1 cellular context compared by ENCODE assay signal in the genomic region with DNA sequence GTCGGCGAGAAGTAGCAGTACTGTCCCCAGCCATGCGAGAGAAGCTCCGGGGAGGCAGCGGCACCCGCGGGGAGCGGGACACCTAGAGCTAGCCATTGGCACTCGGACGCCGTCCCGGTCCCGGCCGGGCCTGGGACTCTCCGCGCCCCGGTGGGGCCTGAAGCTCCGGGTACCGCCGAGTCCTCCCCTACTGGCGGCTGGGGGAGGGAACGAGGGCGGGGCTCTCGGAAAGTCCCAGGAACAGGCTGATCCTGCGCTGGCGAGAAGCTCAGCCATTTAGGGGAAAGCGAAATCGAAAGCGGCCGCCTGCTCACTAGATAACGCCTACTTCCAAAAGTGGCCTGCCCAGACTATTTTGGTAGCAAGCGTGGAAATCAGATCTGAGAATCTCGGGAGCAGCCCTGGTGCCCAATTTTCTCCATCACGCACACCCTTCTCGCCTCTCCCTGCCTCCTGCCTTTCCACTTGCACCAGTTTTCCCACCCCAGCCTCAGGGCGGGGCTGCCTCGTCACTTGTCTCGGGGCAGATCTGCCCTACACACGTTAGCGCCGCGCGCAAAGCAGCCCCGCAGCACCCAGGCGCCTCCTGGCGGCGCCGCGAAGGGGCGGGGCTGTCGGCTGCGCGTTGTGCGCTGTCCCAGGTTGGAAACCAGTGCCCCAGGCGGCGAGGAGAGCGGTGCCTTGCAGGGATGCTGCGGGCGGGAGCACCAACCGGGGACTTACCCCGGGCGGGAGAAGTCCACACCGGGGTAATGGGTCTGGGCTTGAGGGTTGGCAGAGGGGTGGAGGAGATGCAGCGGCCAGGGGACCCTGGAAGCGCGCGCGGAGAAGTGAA.
TF ChIP-seq lines count a peak whose summit lies in the region.

Gene PSMB9 (plus strand): TSS at position 652 of the 835 bp plus-strand sequence. CDS start 38 bp downstream, at position 690.
A gene with protein sequence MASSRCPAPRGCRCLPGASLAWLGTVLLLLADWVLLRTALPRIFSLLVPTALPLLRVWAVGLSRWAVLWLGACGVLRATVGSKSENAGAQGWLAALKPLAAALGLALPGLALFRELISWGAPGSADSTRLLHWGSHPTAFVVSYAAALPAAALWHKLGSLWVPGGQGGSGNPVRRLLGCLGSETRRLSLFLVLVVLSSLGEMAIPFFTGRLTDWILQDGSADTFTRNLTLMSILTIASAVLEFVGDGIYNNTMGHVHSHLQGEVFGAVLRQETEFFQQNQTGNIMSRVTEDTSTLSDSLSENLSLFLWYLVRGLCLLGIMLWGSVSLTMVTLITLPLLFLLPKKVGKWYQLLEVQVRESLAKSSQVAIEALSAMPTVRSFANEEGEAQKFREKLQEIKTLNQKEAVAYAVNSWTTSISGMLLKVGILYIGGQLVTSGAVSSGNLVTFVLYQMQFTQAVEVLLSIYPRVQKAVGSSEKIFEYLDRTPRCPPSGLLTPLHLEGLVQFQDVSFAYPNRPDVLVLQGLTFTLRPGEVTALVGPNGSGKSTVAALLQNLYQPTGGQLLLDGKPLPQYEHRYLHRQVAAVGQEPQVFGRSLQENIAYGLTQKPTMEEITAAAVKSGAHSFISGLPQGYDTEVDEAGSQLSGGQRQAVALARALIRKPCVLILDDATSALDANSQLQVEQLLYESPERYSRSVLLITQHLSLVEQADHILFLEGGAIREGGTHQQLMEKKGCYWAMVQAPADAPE (minus strand): TSS at position 164 of the 835 bp plus-strand sequence. CDS start 68 bp downstream, at position 96.

TF ChIP-seq in HepG2, 621 proteins besides CTCF, POLR2A, EP300 and RAD21 (continued from another document and continues in another):
- TF ChIP-seq, protein P1, sequence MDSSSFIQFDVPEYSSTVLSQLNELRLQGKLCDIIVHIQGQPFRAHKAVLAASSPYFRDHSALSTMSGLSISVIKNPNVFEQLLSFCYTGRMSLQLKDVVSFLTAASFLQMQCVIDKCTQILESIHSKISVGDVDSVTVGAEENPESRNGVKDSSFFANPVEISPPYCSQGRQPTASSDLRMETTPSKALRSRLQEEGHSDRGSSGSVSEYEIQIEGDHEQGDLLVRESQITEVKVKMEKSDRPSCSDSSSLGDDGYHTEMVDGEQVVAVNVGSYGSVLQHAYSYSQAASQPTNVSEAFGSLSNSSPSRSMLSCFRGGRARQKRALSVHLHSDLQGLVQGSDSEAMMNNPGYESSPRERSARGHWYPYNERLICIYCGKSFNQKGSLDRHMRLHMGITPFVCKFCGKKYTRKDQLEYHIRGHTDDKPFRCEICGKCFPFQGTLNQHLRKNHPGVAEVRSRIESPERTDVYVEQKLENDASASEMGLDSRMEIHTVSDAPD (CRISPR knock-in tag; IDR thresholded peaks at IDR 0.05): peak; percentile 80
- no peak; the same call in 1 of the 2 replicates for TF ChIP-seq ZNF318 (CRISPR knock-in tag; IDR thresholded peaks at IDR 0.05)
- TF ChIP-seq SYNCRIP (IDR thresholded peaks at IDR 0.05; ENCODE audit: insufficient read depth, low read depth, low read length): no peak
- TF ChIP-seq AHR (CRISPR knock-in tag; IDR thresholded peaks at IDR 0.05): no peak
- TF ChIP-seq, protein P2, sequence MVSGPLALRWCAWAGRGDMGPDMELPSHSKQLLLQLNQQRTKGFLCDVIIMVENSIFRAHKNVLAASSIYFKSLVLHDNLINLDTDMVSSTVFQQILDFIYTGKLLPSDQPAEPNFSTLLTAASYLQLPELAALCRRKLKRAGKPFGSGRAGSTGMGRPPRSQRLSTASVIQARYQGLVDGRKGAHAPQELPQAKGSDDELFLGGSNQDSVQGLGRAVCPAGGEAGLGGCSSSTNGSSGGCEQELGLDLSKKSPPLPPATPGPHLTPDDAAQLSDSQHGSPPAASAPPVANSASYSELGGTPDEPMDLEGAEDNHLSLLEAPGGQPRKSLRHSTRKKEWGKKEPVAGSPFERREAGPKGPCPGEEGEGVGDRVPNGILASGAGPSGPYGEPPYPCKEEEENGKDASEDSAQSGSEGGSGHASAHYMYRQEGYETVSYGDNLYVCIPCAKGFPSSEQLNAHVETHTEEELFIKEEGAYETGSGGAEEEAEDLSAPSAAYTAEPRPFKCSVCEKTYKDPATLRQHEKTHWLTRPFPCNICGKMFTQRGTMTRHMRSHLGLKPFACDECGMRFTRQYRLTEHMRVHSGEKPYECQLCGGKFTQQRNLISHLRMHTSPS (CRISPR knock-in tag; IDR thresholded peaks at IDR 0.05; ENCODE audit: low read depth): no peak; the same call in 1 of the 2 replicates
- peak; percentile 95 for TF ChIP-seq ZNF614 (CRISPR knock-in tag; IDR thresholded peaks at IDR 0.05; ENCODE audit: borderline replicate concordance)
- TF ChIP-seq HOXA9 (CRISPR knock-in tag; IDR thresholded peaks at IDR 0.05; ENCODE audit: borderline replicate concordance): 0 out of 2 replicates have a peak, but pooled peaks have one; percentile 11
- peak; percentile 62; the same call in 1 of the 2 replicates for TF ChIP-seq RXRA (CRISPR knock-in tag; IDR thresholded peaks at IDR 0.05)
- TF ChIP-seq ZNF674 (CRISPR knock-in tag; IDR thresholded peaks at IDR 0.05; ENCODE audit: low read depth): peak; percentile 78; the same call in 1 of the 2 replicates
- no peak for TF ChIP-seq PRMT3 (CRISPR knock-in tag; IDR thresholded peaks at IDR 0.05; ENCODE audit: borderline replicate concordance, low read depth)
- no peak; the same call in 1 of the 2 replicates for TF ChIP-seq ZFP41 (CRISPR knock-in tag; IDR thresholded peaks at IDR 0.05; ENCODE audit: borderline replicate concordance)
- TF ChIP-seq GZF1 (CRISPR knock-in tag; IDR thresholded peaks at IDR 0.05): no peak; the same call in 1 of the 2 replicates
- no peak; the same call in 1 of the 2 replicates for TF ChIP-seq ZNF773 (CRISPR knock-in tag; IDR thresholded peaks at IDR 0.05; ENCODE audit: borderline replicate concordance)
- TF ChIP-seq, protein P3, sequence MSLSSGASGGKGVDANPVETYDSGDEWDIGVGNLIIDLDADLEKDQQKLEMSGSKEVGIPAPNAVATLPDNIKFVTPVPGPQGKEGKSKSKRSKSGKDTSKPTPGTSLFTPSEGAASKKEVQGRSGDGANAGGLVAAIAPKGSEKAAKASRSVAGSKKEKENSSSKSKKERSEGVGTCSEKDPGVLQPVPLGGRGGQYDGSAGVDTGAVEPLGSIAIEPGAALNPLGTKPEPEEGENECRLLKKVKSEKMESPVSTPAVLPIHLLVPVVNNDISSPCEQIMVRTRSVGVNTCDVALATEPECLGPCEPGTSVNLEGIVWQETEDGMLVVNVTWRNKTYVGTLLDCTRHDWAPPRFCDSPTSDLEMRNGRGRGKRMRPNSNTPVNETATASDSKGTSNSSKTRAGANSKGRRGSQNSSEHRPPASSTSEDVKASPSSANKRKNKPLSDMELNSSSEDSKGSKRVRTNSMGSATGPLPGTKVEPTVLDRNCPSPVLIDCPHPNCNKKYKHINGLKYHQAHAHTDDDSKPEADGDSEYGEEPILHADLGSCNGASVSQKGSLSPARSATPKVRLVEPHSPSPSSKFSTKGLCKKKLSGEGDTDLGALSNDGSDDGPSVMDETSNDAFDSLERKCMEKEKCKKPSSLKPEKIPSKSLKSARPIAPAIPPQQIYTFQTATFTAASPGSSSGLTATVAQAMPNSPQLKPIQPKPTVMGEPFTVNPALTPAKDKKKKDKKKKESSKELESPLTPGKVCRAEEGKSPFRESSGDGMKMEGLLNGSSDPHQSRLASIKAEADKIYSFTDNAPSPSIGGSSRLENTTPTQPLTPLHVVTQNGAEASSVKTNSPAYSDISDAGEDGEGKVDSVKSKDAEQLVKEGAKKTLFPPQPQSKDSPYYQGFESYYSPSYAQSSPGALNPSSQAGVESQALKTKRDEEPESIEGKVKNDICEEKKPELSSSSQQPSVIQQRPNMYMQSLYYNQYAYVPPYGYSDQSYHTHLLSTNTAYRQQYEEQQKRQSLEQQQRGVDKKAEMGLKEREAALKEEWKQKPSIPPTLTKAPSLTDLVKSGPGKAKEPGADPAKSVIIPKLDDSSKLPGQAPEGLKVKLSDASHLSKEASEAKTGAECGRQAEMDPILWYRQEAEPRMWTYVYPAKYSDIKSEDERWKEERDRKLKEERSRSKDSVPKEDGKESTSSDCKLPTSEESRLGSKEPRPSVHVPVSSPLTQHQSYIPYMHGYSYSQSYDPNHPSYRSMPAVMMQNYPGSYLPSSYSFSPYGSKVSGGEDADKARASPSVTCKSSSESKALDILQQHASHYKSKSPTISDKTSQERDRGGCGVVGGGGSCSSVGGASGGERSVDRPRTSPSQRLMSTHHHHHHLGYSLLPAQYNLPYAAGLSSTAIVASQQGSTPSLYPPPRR (CRISPR knock-in tag; IDR thresholded peaks at IDR 0.05; ENCODE audit: borderline replicate concordance): peak; percentile 1; the same call in 1 of the 2 replicates
- TF ChIP-seq ZNF616 (CRISPR knock-in tag; IDR thresholded peaks at IDR 0.05; ENCODE audit: low read depth): no peak
- no peak for TF ChIP-seq HNF4G (IDR thresholded peaks at IDR 0.05; ENCODE audit: borderline replicate concordance, low read depth, low read length)
- no peak for TF ChIP-seq HNF4G (CRISPR knock-in tag; IDR thresholded peaks at IDR 0.05; ENCODE audit: borderline replicate concordance, low read depth)
- no peak for TF ChIP-seq ZNF354B (CRISPR knock-in tag; IDR thresholded peaks at IDR 0.05)
- TF ChIP-seq ZFP37 (CRISPR knock-in tag; IDR thresholded peaks at IDR 0.05; ENCODE audit: borderline replicate concordance): no peak; the same call in 1 of the 2 replicates
- TF ChIP-seq PAWR (CRISPR knock-in tag; IDR thresholded peaks at IDR 0.05; ENCODE audit: borderline replicate concordance): no peak
- peak; percentile 44 for TF ChIP-seq FOSL2 (CRISPR knock-in tag; IDR thresholded peaks at IDR 0.05)
- no peak for TF ChIP-seq RARG (CRISPR knock-in tag; IDR thresholded peaks at IDR 0.05; ENCODE audit: low read depth)
- TF ChIP-seq AGO1 (IDR thresholded peaks at IDR 0.05; ENCODE audit: low read depth, low read length, poor library complexity, severe bottlenecking): peak; percentile 27
- TF ChIP-seq, protein P4, sequence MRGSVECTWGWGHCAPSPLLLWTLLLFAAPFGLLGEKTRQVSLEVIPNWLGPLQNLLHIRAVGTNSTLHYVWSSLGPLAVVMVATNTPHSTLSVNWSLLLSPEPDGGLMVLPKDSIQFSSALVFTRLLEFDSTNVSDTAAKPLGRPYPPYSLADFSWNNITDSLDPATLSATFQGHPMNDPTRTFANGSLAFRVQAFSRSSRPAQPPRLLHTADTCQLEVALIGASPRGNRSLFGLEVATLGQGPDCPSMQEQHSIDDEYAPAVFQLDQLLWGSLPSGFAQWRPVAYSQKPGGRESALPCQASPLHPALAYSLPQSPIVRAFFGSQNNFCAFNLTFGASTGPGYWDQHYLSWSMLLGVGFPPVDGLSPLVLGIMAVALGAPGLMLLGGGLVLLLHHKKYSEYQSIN (CRISPR knock-in tag; IDR thresholded peaks at IDR 0.05; ENCODE audit: borderline replicate concordance): no peak
- 0 out of 2 replicates have a peak, but pooled peaks have one; percentile 36 for TF ChIP-seq ZFYVE20 (CRISPR knock-in tag; IDR thresholded peaks at IDR 0.05; ENCODE audit: borderline replicate concordance, low read depth)
- peak; percentile 56; the same call in 1 of the 2 replicates for TF ChIP-seq ZNF510 (CRISPR knock-in tag; IDR thresholded peaks at IDR 0.05; ENCODE audit: low read depth)
- no peak for TF ChIP-seq DPF2 (CRISPR knock-in tag; IDR thresholded peaks at IDR 0.05; ENCODE audit: borderline replicate concordance, low read depth)
